Comparison of ENCODE assay signal across 8 cellular contexts in genomic region chr18:57780318-57781127, GRCh38. TPM values are rescaled to one million over a fixed set of nuclear protein-coding genes. Genes with fewer than 3 reads are reported as not detected.
DNase-seq lines count a peak whose midpoint lies in the region; FAIRE-seq and TF ChIP-seq lines count a peak whose summit lies in the region.

No MANE protein-coding gene starts in this region.

- no peaks in the 10 kb centered on the region for H3K27me3 Mint-ChIP-seq in endothelial cell (ENCODE audit: unreplicated experiment)

- H3K4me3 Mint-ChIP-seq in endothelial cell (ENCODE audit: unreplicated experiment), result no peak overlapping the region

- DNase-seq in D721Med (ENCODE audit: insufficient read length, low spot score) (no peak), H54 (ENCODE audit: insufficient read length, low spot score) (no peak), NCI-H226 (peak; percentile 55), endothelial cell (ENCODE audit: low spot score) (no peak), renal cortical epithelial cell (ENCODE audit: low read depth) (peak; percentile 98), iPS-NIHi7 (ENCODE audit: extremely low spot score) (no peak), cerebellar nuclear complex (lab: John Stamatoyannopoulos, UW) (no peak)
- DNase-seq in stimulated activated CD4-positive, alpha-beta T cell treated with anti-CD3 and anti-CD28 coated beads, Interleukin-12 subunit alpha, Interleukin-12 subunit beta, amount 100 ng/mL, for 4 hours, result no peak

- FAIRE-seq in D721Med (lab: Jason Lieb, UNC) (peak; percentile 94), H54 (lab: Jason Lieb, UNC) (peak; percentile 53)

- no peaks in the 10 kb centered on the region for H3K9me3 Mint-ChIP-seq in endothelial cell (ENCODE audit: unreplicated experiment)

- H3K27ac Mint-ChIP-seq in endothelial cell (ENCODE audit: unreplicated experiment), result peak overlapping the region; percentile 93

- peaks cover 13% of the 10 kb centered on the region for H3K36me3 Mint-ChIP-seq in endothelial cell (ENCODE audit: low read depth, unreplicated experiment)

- H3K4me1 Mint-ChIP-seq in endothelial cell (ENCODE audit: unreplicated experiment), result peaks cover 64% of the 10 kb centered on the region

- TF ChIP-seq POLR2A in H54 (IDR thresholded peaks at IDR 0.05; ENCODE audit: low read depth, low read length), result no peak

- TF ChIP-seq CTCF in D721Med (IDR thresholded peaks at IDR 0.05; ENCODE audit: insufficient read depth, missing control alignments) (no peak), endothelial cell (IDR thresholded peaks at IDR 0.05; ENCODE audit: unreplicated experiment) (no peak)

RNA-seq across cellular contexts. Expression of gene ATP8B1, which starts 22.6 kb away (rescaled TPM):
- total RNA-seq in endothelial cell (ENCODE audit: unreplicated experiment) (66.7 TPM), renal cortical epithelial cell (27.1 and 48.8 TPM in 2 replicates)

Comparison
In these comparisons a context has a peak if more than half of its experiments do, and no peak if none do; other contexts are left out.
1. DNase-seq: peak in NCI-H226 (single experiment) and renal cortical epithelial cell (single experiment); none in D721Med (single experiment), H54 (single experiment), endothelial cell (single experiment), iPS-NIHi7 (single experiment), cerebellar nuclear complex (0 of 2) and stimulated activated CD4-positive, alpha-beta T cell treated with anti-CD3 and anti-CD28 coated beads, Interleukin-12 subunit alpha, Interleukin-12 subunit beta, amount 100 ng/mL, for 4 hours (single experiment).